In genomic region chr18:61676763-61677434, GRCh38 we compare ENCODE assay signal across 24 cellular contexts.
"Had no signal": no experiment of that assay in that cellular context is flagged by ENCODE, and none has a peak within 500 bp of the region (broad histone marks: within the 10 kb centered on the region; RNA-seq: fewer than 3 reads in every experiment).

No MANE protein-coding gene starts in this region.

- H3K27me3 ChIP-seq: esophagus muscularis mucosa, heart left ventricle, pancreas, suprapubic skin, tibial nerve had no signal

- H3K4me3 ChIP-seq: esophagus muscularis mucosa, heart left ventricle, pancreas, prostate gland, skin epidermis, suprapubic skin, tibial nerve had no signal

- H3K9me3 ChIP-seq: pancreas, prostate gland had no signal

- H3K4me1 ChIP-seq: esophagus muscularis mucosa, pancreas, prostate gland, suprapubic skin, tibial nerve had no signal

- H3K27ac ChIP-seq: esophagus muscularis mucosa, heart left ventricle, pancreas, prostate gland, skin epidermis, suprapubic skin, tibial nerve had no signal

- H3K36me3 ChIP-seq: esophagus muscularis mucosa, heart left ventricle, pancreas, prostate gland, suprapubic skin, tibial nerve had no signal

- DNase-seq: activated CD4-positive, alpha-beta memory T cell treated with anti-CD3 and anti-CD28 coated beads, Interleukin-2, amount 10 ng/mL, durations not matched to agents 7 days and 5 days; activated CD4-positive, alpha-beta T cell treated with anti-CD3 and anti-CD28 coated beads, Interleukin-2, amount 10 ng/mL, durations not matched to agents 24 days and 14 days; activated CD4-positive, CD25-positive, alpha-beta regulatory T cell treated with anti-CD3 and anti-CD28 coated beads, Interleukin-2, amount 50 U/mL, for 72 hours; activated CD8-positive, alpha-beta memory T cell treated with anti-CD3 and anti-CD28 coated beads, Interleukin-2, amount 50 U/mL, for 48 hours; activated gamma-delta T cell treated with Interleukin-2 at 50 U/mL for 16 hours; activated naive CD4-positive, alpha-beta T cell treated with anti-CD3 and anti-CD28 coated beads, Interleukin-2, amount 50 U/mL, for 16 hours; activated T-cell treated with anti-CD3 and anti-CD28 coated beads, Interleukin-2, amount 50 U/mL, for 24 hours; amniotic stem cell; central memory CD4-positive, alpha-beta T cell; dermis blood vessel endothelial cell; effector CD4-positive, alpha-beta T cell; heart left ventricle; hypothalamus; midbrain; naive thymus-derived CD4-positive, alpha-beta T cell; nucleus accumbens; pancreas; stimulated activated CD4-positive, alpha-beta T cell treated with anti-CD3 and anti-CD28 coated beads, Interleukin-4, amount 100 ng/mL, for 24 hours; T-helper 17 cell had no signal
